ENCODE assay signal across 14 cellular contexts in genomic region chr5:139955616-139956283, GRCh38.
A peak's percentile ranks its signal among the peaks of the same experiment; 100 is the strongest.
DNase-seq lines count a peak whose midpoint lies in the region; ATAC-seq, FAIRE-seq and TF ChIP-seq lines count a peak whose summit lies in the region.
"Had no signal": no experiment of that assay in that cellular context is flagged by ENCODE, and none has a peak within 500 bp of the region (broad histone marks: within the 10 kb centered on the region; RNA-seq: fewer than 3 reads in every experiment).

No MANE protein-coding gene starts in this region.

- H3K79me2 ChIP-seq in HepG2 (ENCODE audit: insufficient read depth, low read length), result no peaks in the 10 kb centered on the region
- H3K79me2 ChIP-seq in K562 (ENCODE audit: control insufficient read depth, insufficient read depth, low read length), result no peaks in the 10 kb centered on the region

- peak; percentile 53 for ATAC-seq in HepG2
- no peak for ATAC-seq in right lobe of liver
- peak; percentile 36 for ATAC-seq in HG02852 (IDR thresholded peaks at IDR 0.05; ENCODE audit: unreplicated experiment)
- peak; percentile 97 for ATAC-seq in K562
- no peak for ATAC-seq in upper lobe of right lung
- ATAC-seq: CD8-positive, alpha-beta T cell; stimulated activated naive CD8-positive, alpha-beta T cell treated with anti-CD3 and anti-CD28 coated beads, Interleukin-15, amount 100 ng/mL, for 72 hours had no signal

- no peak for FAIRE-seq in HepG2 (lab: Jason Lieb, UNC)
- peak; percentile 19 for FAIRE-seq in K562 (lab: Jason Lieb, UNC)

- H3K9me1 ChIP-seq in K562 (ENCODE audit: control insufficient read depth, insufficient read depth, low read length), result peaks cover 2% of the 10 kb centered on the region

- TF ChIP-seq CTCF in HepG2 (CRISPR knock-in tag; IDR thresholded peaks at IDR 0.05), result no peak
- no peak for TF ChIP-seq CTCF in right lobe of liver (IDR thresholded peaks at IDR 0.05)
- TF ChIP-seq CTCF in K562 (IDR thresholded peaks at IDR 0.05 in 2 of 3, conservative IDR thresholded peaks at IDR 0.05 in 1 of 3; ENCODE audit: insufficient read depth in 2 of 3, low read depth in 1 of 3, low read length in 3 of 3), result peak in 2 of 3 experiments; percentile 32 to 35; a peak in 4 of 6 replicates
- no peak for TF ChIP-seq CTCF in upper lobe of right lung (IDR thresholded peaks at IDR 0.05)

- H2AFZ ChIP-seq in HepG2 (ENCODE audit: low read length) (no peak overlapping the region), K562 (ENCODE audit: low read depth, low read length) (peak overlapping the region; percentile 52; the same call in 1 of the 2 replicates)

- H3K9me3 Mint-ChIP-seq in immature natural killer cell, result no peaks in the 10 kb centered on the region
- H3K9me3 Mint-ChIP-seq: CD8-positive, alpha-beta T cell; central memory CD8-positive, alpha-beta T cell; stimulated activated naive CD8-positive, alpha-beta T cell treated with anti-CD3 and anti-CD28 coated beads, Interleukin-15, amount 100 ng/mL, for 72 hours had no signal

- H3K27me3 ChIP-seq in HepG2 (ENCODE audit: control insufficient read depth in 1 of 2, insufficient read depth in 2 of 2, low read length in 2 of 2) (peaks cover 2 to 27% of the 10 kb centered on the region in 2 experiments), right lobe of liver (no peaks in the 10 kb centered on the region), K562 (ENCODE audit: control insufficient read depth in 2 of 2, insufficient read depth in 2 of 2, low read length in 2 of 2) (peaks cover 4 to 53% of the 10 kb centered on the region in 2 experiments; a peak in 4 of 5 replicates), upper lobe of right lung (no peaks in the 10 kb centered on the region)

- intact Hi-C loops in HepG2 (cut with micrococcal nuclease; ENCODE audit: unreplicated experiment) (no loop called here), right lobe of liver (cut with DNase I) (no loop called here), K562 (cut with micrococcal nuclease) (no loop called here), upper lobe of right lung (cut with DNase I) (no loop called here)

- H3K4me1 ChIP-seq in HepG2 (ENCODE audit: insufficient read depth, low read length) (no peaks in the 10 kb centered on the region), right lobe of liver (no peaks in the 10 kb centered on the region), K562 (replicated peaks in 1 of 2; ENCODE audit: control insufficient read depth in 2 of 2, insufficient read depth in 2 of 2, low read length in 2 of 2) (no peaks in the 10 kb centered on the region; a peak in 1 of 5 replicates), upper lobe of right lung (no peaks in the 10 kb centered on the region)

- no peak for TF ChIP-seq RAD21 in HepG2 (CRISPR knock-in tag; IDR thresholded peaks at IDR 0.05)
- TF ChIP-seq RAD21 in K562 (CRISPR knock-in tag; conservative IDR thresholded peaks at IDR 0.05 in 1 of 2, IDR thresholded peaks at IDR 0.05 in 1 of 2), result no peak; a peak in 1 of 4 replicates

- peaks cover 0 to 2% (median 0%) of the 10 kb centered on the region in 3 donors for H3K27me3 Mint-ChIP-seq in immature natural killer cell (ENCODE audit: low read depth in 3 of 3)

- H3K27ac Mint-ChIP-seq in immature natural killer cell, result no peak overlapping the region
- H3K27ac Mint-ChIP-seq: CD8-positive, alpha-beta T cell had no signal

- H3K27ac ChIP-seq in HepG2 (ENCODE audit: extremely low read length, insufficient read depth, low read length) (no peak overlapping the region), right lobe of liver (no peak overlapping the region), K562 (ENCODE audit: extremely low read depth, low read depth, low read length) (no peak overlapping the region; the same call in 2 of the 3 replicates), upper lobe of right lung (no peak overlapping the region)

- H3K4me3 ChIP-seq in HepG2 (replicated peaks in 1 of 3; ENCODE audit: insufficient read depth in 1 of 3, low read depth in 2 of 3, low read length in 3 of 3) (no peak overlapping the region), right lobe of liver (no peak overlapping the region), K562 (no peak overlapping the region), upper lobe of right lung (no peak overlapping the region)

- H3K9me3 ChIP-seq in HepG2 (ENCODE audit: low read length) (no peaks in the 10 kb centered on the region), right lobe of liver (no peaks in the 10 kb centered on the region), K562 (replicated peaks; ENCODE audit: control insufficient read depth, insufficient read depth, low read depth, low read length) (no peaks in the 10 kb centered on the region), upper lobe of right lung (no peaks in the 10 kb centered on the region)

- no peak for DNase-seq in HepG2 (ENCODE audit: low spot score)
- DNase-seq in right lobe of liver, result no peak
- peak; percentile 37 to 55 (median 46) for DNase-seq in K562 (ENCODE audit: extremely low read depth in 1 of 4, low spot score in 3 of 4)
- peak; percentile 27 for DNase-seq in upper lobe of right lung
- no peak for DNase-seq in effector CD4-positive, alpha-beta T cell
- no peak for DNase-seq in NCI-H1092 treated with DMSO at 0.1 percent for 48 hours (lab: John Stamatoyannopoulos, UW)
- DNase-seq in immature natural killer cell, result no peak
- DNase-seq: hypothalamus; NCI-H1092; SIG-M5; stimulated activated naive CD8-positive, alpha-beta T cell treated with anti-CD3 and anti-CD28 coated beads, Interleukin-15, amount 100 ng/mL, for 72 hours had no signal

- CTCF ChIA-PET in HepG2 (lab: Yijun Ruan, JAX; ENCODE audit: low intra/inter-chr PET ratio, low total read pairs), result no interaction called here
- CTCF ChIA-PET in K562 (lab: Yijun Ruan, JAX; ENCODE audit: low intra/inter-chr PET ratio), result interaction anchor here (2.0 kb wide), 1 partner anchor 13 kb away, joined by 8 read pairs; no protein-coding TSS in a partner anchor

- no peaks in the 10 kb centered on the region for H4K20me1 ChIP-seq in HepG2 (ENCODE audit: insufficient read depth, low read length)
- 0 out of 2 replicates have a peak, but pooled peaks cover 4% of the 10 kb centered on the region for H4K20me1 ChIP-seq in K562 (replicated peaks; ENCODE audit: control insufficient read depth, insufficient read depth, low read length)

- H3K36me3 ChIP-seq in HepG2 (replicated peaks in 1 of 2; ENCODE audit: control insufficient read depth in 1 of 2, insufficient read depth in 2 of 2, low read length in 2 of 2), result no peaks in the 10 kb centered on the region
- H3K36me3 ChIP-seq in right lobe of liver, result no peaks in the 10 kb centered on the region
- H3K36me3 ChIP-seq in K562 (ENCODE audit: control insufficient read depth, insufficient read depth, low read length), result no peaks in the 10 kb centered on the region
- no peaks in the 10 kb centered on the region for H3K36me3 ChIP-seq in upper lobe of right lung

- H3K9ac ChIP-seq in HepG2 (ENCODE audit: insufficient read depth, low read depth, low read length) (no peak overlapping the region), K562 (ENCODE audit: insufficient read depth in 1 of 2, low read depth in 2 of 2, low read length in 2 of 2) (no peak overlapping the region)

- no peaks in the 10 kb centered on the region for H3K36me3 Mint-ChIP-seq in immature natural killer cell
- H3K36me3 Mint-ChIP-seq: CD8-positive, alpha-beta T cell had no signal

- 11% methylated on average over 4 of the region's 5 CpGs for WGBS in HepG2 (ENCODE audit: low lambda C conversion rate)
- 35% methylated on average over 3 of the region's 5 CpGs for WGBS in right lobe of liver (ENCODE audit: insufficient coverage, low coverage, low lambda C conversion rate, missing lambda C conversion rate)
- 0% methylated on average over 4 of the region's 5 CpGs for WGBS in K562 (ENCODE audit: insufficient coverage, low coverage, missing lambda C conversion rate)

- BruUV-seq in HepG2 (replicated peaks; lab: Mats Ljungman, UMichigan) (no TSS peak), K562 (replicated peaks; lab: Mats Ljungman, UMichigan) (no TSS peak)

- no peak overlapping the region for H3K4me2 ChIP-seq in HepG2 (ENCODE audit: low read depth, low read length)
- peak overlapping the region; percentile 13; the same call in 1 of the 2 replicates for H3K4me2 ChIP-seq in K562 (ENCODE audit: insufficient read depth, low read length)

- no peak overlapping the region for H3K4me3 Mint-ChIP-seq in immature natural killer cell
- H3K4me3 Mint-ChIP-seq: CD8-positive, alpha-beta T cell; central memory CD8-positive, alpha-beta T cell; stimulated activated naive CD8-positive, alpha-beta T cell treated with anti-CD3 and anti-CD28 coated beads, Interleukin-15, amount 100 ng/mL, for 72 hours had no signal

- POLR2A ChIA-PET in HepG2 (lab: Yijun Ruan, JAX), result no interaction called here
- POLR2A ChIA-PET in K562 (lab: Yijun Ruan, JAX), result interaction anchor here (0.7 kb wide), 1 partner anchor 13 kb away, joined by 3 read pairs; no protein-coding TSS in a partner anchor

- H3K4me1 Mint-ChIP-seq in immature natural killer cell, result no peaks in the 10 kb centered on the region
- H3K4me1 Mint-ChIP-seq: stimulated activated naive CD8-positive, alpha-beta T cell treated with anti-CD3 and anti-CD28 coated beads, Interleukin-15, amount 100 ng/mL, for 72 hours had no signal

- in situ Hi-C loops in HepG2 (cut with HindIII; ENCODE audit: extremely low pct_ligation_motif_present, low pct_unique_long_range_greater_than_20kb), result loop anchor here (25.0 kb wide), 1 partner anchor 318 kb away; the partner anchor contains the start of gene CXXC5
- in situ Hi-C loops in K562 (cut with MboI), result no loop called here

- TF ChIP-seq EP300 in HepG2 (IDR thresholded peaks at IDR 0.05; ENCODE audit: low read depth in 2 of 2, low read length in 2 of 2), result no peak
- no peak for TF ChIP-seq EP300 in HepG2 (CRISPR knock-in tag; IDR thresholded peaks at IDR 0.05; ENCODE audit: borderline replicate concordance)
- TF ChIP-seq EP300 in K562 (IDR thresholded peaks at IDR 0.05; ENCODE audit: low read length), result no peak

- TF ChIP-seq POLR2A in HepG2 (IDR thresholded peaks at IDR 0.05; ENCODE audit: insufficient read depth in 1 of 2, low read depth in 2 of 2, low read length in 2 of 2), result no peak
- TF ChIP-seq POLR2A in right lobe of liver (IDR thresholded peaks at IDR 0.05), result no peak
- no peak for TF ChIP-seq POLR2A in K562 (conservative IDR thresholded peaks at IDR 0.05)

TF ChIP-seq in HepG2, 621 proteins besides CTCF, POLR2A, EP300 and RAD21 (continues in another document):
- TF ChIP-seq ZNF331 (CRISPR knock-in tag; IDR thresholded peaks at IDR 0.05), result no peak
- no peak for TF ChIP-seq ZNF33A (CRISPR knock-in tag; IDR thresholded peaks at IDR 0.05; ENCODE audit: borderline replicate concordance)
- TF ChIP-seq CEBPG (CRISPR knock-in tag; IDR thresholded peaks at IDR 0.05), result no peak
- TF ChIP-seq KLF15 (CRISPR knock-in tag; IDR thresholded peaks at IDR 0.05; ENCODE audit: borderline replicate concordance), result no peak

Comparison
In these comparisons a context has a peak if more than half of its experiments do, and no peak if none do; other contexts are left out.
1. ATAC-seq: peak in HepG2 (single experiment), HG02852 (single experiment) and K562 (single experiment); none in right lobe of liver (0 of 4) and upper lobe of right lung (single experiment).
2. DNase-seq: peak in K562 (4 of 4) and upper lobe of right lung (single experiment); none in HepG2 (single experiment), right lobe of liver (0 of 3), effector CD4-positive, alpha-beta T cell (single experiment), NCI-H1092 treated with DMSO at 0.1 percent for 48 hours (single experiment) and immature natural killer cell (0 of 3).
3. CTCF ChIP-seq: peak in K562 (2 of 3); none in HepG2 (single experiment), right lobe of liver (0 of 4) and upper lobe of right lung (single experiment).
4. Of the 241 proteins assayed by ChIP-seq in both HepG2 and K562: peak only in HepG2: none; only in K562: BHLHE40, CREM, CTCF, HCFC1 and ZNF263; in both: none; in neither: 235; mixed calls (peak in some experiments, not most) for 1.